In genomic region chr22:19730141-19730661, GRCh38 we compare ENCODE assay signal across 12 cellular contexts. TPM values are rescaled to one million over a fixed set of nuclear protein-coding genes. Genes with fewer than 3 reads are reported as not detected.
DNase-seq lines count a peak whose midpoint lies in the region; ATAC-seq, FAIRE-seq and TF ChIP-seq lines count a peak whose summit lies in the region.
"Had no signal": no experiment of that assay in that cellular context is flagged by ENCODE, and none has a peak within 500 bp of the region (broad histone marks: within the 10 kb centered on the region; RNA-seq: fewer than 3 reads in every experiment).

No MANE protein-coding gene starts in this region.

- H3K4me3 ChIP-seq in AG04450 (ENCODE audit: low read depth, low read length) (no peak overlapping the region), KMS-11 (IDR thresholded peaks at IDR 0.05; ENCODE audit: insufficient read depth, low read depth, low read length) (no peak overlapping the region), K562 (no peak overlapping the region), small intestine (ENCODE audit: low read depth in 1 of 2, low read length in 2 of 2) (no peak overlapping the region)

- no peaks in the 10 kb centered on the region for H4K20me1 ChIP-seq in KMS-11 (ENCODE audit: insufficient read depth)
- H4K20me1 ChIP-seq in K562 (replicated peaks; ENCODE audit: control insufficient read depth, insufficient read depth, low read length), result peaks cover 11% of the 10 kb centered on the region; the same call in 1 of the 2 replicates

- WGBS in K562 (ENCODE audit: insufficient coverage, low coverage, missing lambda C conversion rate), result 57% methylated on average over 13 of the region's 13 CpGs
- WGBS in small intestine, 3 donors, result 56 to 64% (median 62%) methylated on average over 13 of the region's 13 CpGs

- H3K4me1 Mint-ChIP-seq in natural killer cell, result peaks cover 0 to 7% of the 10 kb centered on the region in 2 donors

- DNase-seq in AG04450 (ENCODE audit: low read depth, low spot score) (no peak), K562 (ENCODE audit: extremely low read depth in 1 of 4, low spot score in 3 of 4) (no peak), natural killer cell (no peak), retina (no peak), small intestine (no peak), NCI-H146 treated with DMSO at 0.1 percent for 48 hours (lab: John Stamatoyannopoulos, UW; ENCODE audit: unreplicated experiment) (no peak)
- DNase-seq: NCI-H2081 treated with DMSO at 0.1 percent for 48 hours had no signal

- H3K9ac ChIP-seq in KMS-11 (no peak overlapping the region), K562 (ENCODE audit: insufficient read depth in 1 of 2, low read depth in 2 of 2, low read length in 2 of 2) (peak overlapping the region; percentile 47 to 87; a peak in 3 of 4 replicates)

- H3K36me3 ChIP-seq in KMS-11 (ENCODE audit: insufficient read depth) (no peaks in the 10 kb centered on the region), K562 (ENCODE audit: control insufficient read depth, insufficient read depth, low read length) (no peaks in the 10 kb centered on the region), small intestine (ENCODE audit: control insufficient read depth in 2 of 2, insufficient read depth in 2 of 2, low read length in 2 of 2) (no peaks in the 10 kb centered on the region)
- H3K36me3 ChIP-seq: tibial nerve had no signal

- ATAC-seq in K562 (no peak), natural killer cell (peak; percentile 8 to 13 (median 11)), HG02870 (IDR thresholded peaks at IDR 0.05; ENCODE audit: unreplicated experiment) (no peak)

- H3K27ac ChIP-seq in AG04450 (ENCODE audit: low read depth, low read length) (peak overlapping the region; percentile 31), KMS-11 (no peak overlapping the region), K562 (ENCODE audit: extremely low read depth, low read depth, low read length) (peak overlapping the region; percentile 6; the same call in 2 of the 3 replicates), small intestine (ENCODE audit: low read depth in 1 of 2, low read length in 1 of 2) (no peak overlapping the region)
- H3K27ac ChIP-seq: tibial nerve had no signal

- H3K4me3 Mint-ChIP-seq in natural killer cell, result no peak overlapping the region

- peak overlapping the region; percentile 42 for H3K4me2 ChIP-seq in KMS-11
- peak overlapping the region; percentile 82 for H3K4me2 ChIP-seq in K562 (ENCODE audit: insufficient read depth, low read length)

- intact Hi-C loops in K562 (cut with micrococcal nuclease), result loop anchor here (1.0 to 5.0 kb wide), 8 partner anchors 37 to 399 kb away; partner anchors contain the start of genes GNB1L, RANBP1, RTL10 and TRMT2A
- intact Hi-C loops in natural killer cell (cut with micrococcal nuclease), result loop anchor here (1.0 kb wide), 1 partner anchor 180 kb away; no protein-coding TSS in a partner anchor

- H3K27me3 ChIP-seq in AG04450 (ENCODE audit: control insufficient read depth, insufficient read depth, low read length) (no peaks in the 10 kb centered on the region), KMS-11 (ENCODE audit: insufficient read depth, low read depth) (peaks cover 9% of the 10 kb centered on the region; the same call in 1 of the 2 replicates), K562 (ENCODE audit: control insufficient read depth in 2 of 2, insufficient read depth in 2 of 2, low read length in 2 of 2) (peaks cover 0 to 16% of the 10 kb centered on the region in 2 experiments; a peak in 3 of 5 replicates), small intestine (ENCODE audit: control insufficient read depth in 2 of 2, insufficient read depth in 2 of 2, low read length in 2 of 2) (peaks cover 1 to 3% of the 10 kb centered on the region in 2 donors)

- H3K9me3 ChIP-seq in AG04450 (ENCODE audit: control insufficient read depth, insufficient read depth, low read length) (peaks cover 17% of the 10 kb centered on the region; the same call in 1 of the 2 replicates), K562 (replicated peaks; ENCODE audit: control insufficient read depth, insufficient read depth, low read depth, low read length) (no peaks in the 10 kb centered on the region), small intestine (ENCODE audit: control insufficient read depth, low read depth) (no peaks in the 10 kb centered on the region)
- H3K9me3 ChIP-seq: tibial nerve had no signal

- no peak for TF ChIP-seq RAD21 in K562 (CRISPR knock-in tag; conservative IDR thresholded peaks at IDR 0.05 in 1 of 2, IDR thresholded peaks at IDR 0.05 in 1 of 2)

- H2AFZ ChIP-seq in KMS-11 (ENCODE audit: low read depth) (peak overlapping the region; percentile 64; the same call in 1 of the 2 replicates), K562 (ENCODE audit: low read depth, low read length) (peak overlapping the region; percentile 95)

- H3K4me1 ChIP-seq in KMS-11 (ENCODE audit: low read depth, poor library complexity, severe bottlenecking), result no peaks in the 10 kb centered on the region
- H3K4me1 ChIP-seq in K562 (replicated peaks in 1 of 2; ENCODE audit: control insufficient read depth in 2 of 2, insufficient read depth in 2 of 2, low read length in 2 of 2), result peaks cover 11 to 61% of the 10 kb centered on the region in 2 experiments
- no peaks in the 10 kb centered on the region for H3K4me1 ChIP-seq in small intestine (ENCODE audit: control insufficient read depth in 2 of 2, insufficient read depth in 1 of 2, low read depth in 1 of 2, low read length in 1 of 2)

- H3K9me3 Mint-ChIP-seq in natural killer cell, result no peaks in the 10 kb centered on the region
- H3K9me3 Mint-ChIP-seq: activated T-cell treated with anti-CD3 and anti-CD28 coated beads, Interleukin-2, amount 50 U/mL, for 4 hours had no signal

- TF ChIP-seq EP300 in K562 (IDR thresholded peaks at IDR 0.05; ENCODE audit: low read length), result no peak

- no peaks in the 10 kb centered on the region for H3K36me3 Mint-ChIP-seq in natural killer cell

- in situ Hi-C loops in K562 (cut with MboI), result loop anchor here (5.0 kb wide), 1 partner anchor 182 kb away; no protein-coding TSS in a partner anchor

- H3K9me1 ChIP-seq in K562 (ENCODE audit: control insufficient read depth, insufficient read depth, low read length), result peaks cover 2% of the 10 kb centered on the region

- FAIRE-seq in K562 (lab: Jason Lieb, UNC) (no peak), small intestine (lab: Jason Lieb, UNC) (no peak)

- no peak for TF ChIP-seq POLR2A in K562 (conservative IDR thresholded peaks at IDR 0.05)

- H3K27me3 Mint-ChIP-seq in natural killer cell (ENCODE audit: low read depth in 2 of 2), result peaks cover 3 to 12% of the 10 kb centered on the region in 2 donors

- H3K79me2 ChIP-seq in KMS-11 (ENCODE audit: insufficient read depth, low read depth) (no peaks in the 10 kb centered on the region), K562 (ENCODE audit: control insufficient read depth, insufficient read depth, low read length) (no peaks in the 10 kb centered on the region; the same call in 2 of the 3 replicates)

- peak overlapping the region in 1 of 2 donors; percentile 26 for H3K27ac Mint-ChIP-seq in natural killer cell

- CTCF ChIA-PET in AG04450 (lab: Charles Lee) (interaction anchor here (0.6 to 6.6 kb wide), 38 partner anchors 9 to 1308 kb away, joined by 3 to 133 read pairs (median 4); partner anchors contain the start of genes GNB1L and RTL10), K562 (lab: Yijun Ruan, JAX; ENCODE audit: low intra/inter-chr PET ratio) (interaction anchor here (0.5 to 5.6 kb wide), 16 partner anchors 13 to 399 kb away, joined by 3 to 156 read pairs (median 6); no protein-coding TSS in a partner anchor)

- no TSS peak for BruUV-seq in K562 (replicated peaks; lab: Mats Ljungman, UMichigan)

- no peak for TF ChIP-seq CTCF in AG04450 (IDR thresholded peaks at IDR 0.05; ENCODE audit: low read depth, low read length)
- no peak for TF ChIP-seq CTCF in KMS-11 (conservative IDR thresholded peaks at IDR 0.05; ENCODE audit: low read depth, low read length)
- no peak for TF ChIP-seq CTCF in K562 (IDR thresholded peaks at IDR 0.05 in 2 of 3, conservative IDR thresholded peaks at IDR 0.05 in 1 of 3; ENCODE audit: insufficient read depth in 2 of 3, low read depth in 1 of 3, low read length in 3 of 3)
- TF ChIP-seq CTCF in natural killer cell (IDR thresholded peaks at IDR 0.05), result no peak

- POLR2A ChIA-PET in AG04450 (lab: Yijun Ruan, JAX), result interaction anchor here (1.0 kb wide), 3 partner anchors 175 to 211 kb away, joined by 3 to 6 read pairs (median 4); partner anchors contain the start of genes COMT and TXNRD2
- POLR2A ChIA-PET in K562 (lab: Yijun Ruan, JAX), result interaction anchor here (0.6 to 4.2 kb wide), 38 partner anchors 8 to 683 kb away, joined by 3 to 58 read pairs (median 4); partner anchors contain the start of genes CDC45, GNB1L and RTL10

RNA-seq across cellular contexts. Expression of gene GP1BB, which starts 6.9 kb away (rescaled TPM):
- polyA plus RNA-seq in AG04450 (2011; rRNA removed) (0.20 and 0.60 TPM in 2 replicates), K562 (2011; rRNA removed) (9.2 and 33.6 TPM in 2 replicates), K562 (2014; fragmentation: Illumina TruSeq; extraction: Trizol) (1.6 and 15.2 TPM in 2 replicates), K562 (2014; fragmentation: Nextera tagmentation; extraction: Ambion mirVana) (1 to 10 TPM in 1 of 2 experiments, under 1 TPM in 1; 0.69 to 1.1 TPM), K562 (2014; rRNA removed) (110 and 150 TPM in 2 replicates), small intestine (1 to 10 TPM in 2 of 3 donors, under 1 TPM in 1; 0.67 to 1.4 (median 1.3) TPM)
- 0.28 TPM in 1 of 2 replicates, not detected in the other for polyA minus RNA-seq in AG04450 (2011; rRNA and poly(A)+ RNA removed)
- total RNA-seq in K562 (2011; cell fraction: chromatin; rRNA removed; ENCODE audit: low replicate concordance), result 12.5 and 89.3 TPM in 2 replicates
- total RNA-seq in K562 (2011; cell fraction: nucleolus; rRNA removed), result 145 and 149 TPM in 2 replicates
- 44.7 and 52.3 TPM in 2 replicates for total RNA-seq in K562 (2011; cell fraction: nucleoplasm; rRNA removed)
- total RNA-seq in K562 (2014; rRNA removed) (85.2 and 90.0 TPM in 2 replicates), K562 (2014; rRNA removed; fragmentation: Illumina TruSeq; extraction: Trizol) (2.1 and 2.8 TPM in 2 replicates), K562 (2015; rRNA removed; fragmentation: Illumina TruSeq; extraction: Trizol) (1.6 and 5.2 TPM in 2 replicates), K562 (2021) (139 and 162 TPM in 2 replicates), natural killer cell (1 to 10 TPM in 2 of 3 donors, under 1 TPM in 1; 0.39 to 7.8 (median 4.2) TPM)
- polyA plus RNA-seq in K562 (2011; cell fraction: cytosol; rRNA removed), result 60.0 and 286 TPM in 2 replicates
- polyA plus RNA-seq in K562 (2011; cell fraction: nucleus; rRNA removed), result 103 and 165 TPM in 2 replicates
- 49.9 and 97.0 TPM in 2 replicates for polyA plus RNA-seq in K562 (2012)
- polyA minus RNA-seq in K562 (2011; rRNA and poly(A)+ RNA removed), result 2.4 and 2.8 TPM in 2 replicates
- polyA minus RNA-seq in K562 (2011; cell fraction: cytosol; rRNA and poly(A)+ RNA removed), result 43.2 and 113 TPM in 2 replicates
- 19.4 and 37.3 TPM in 2 replicates for polyA minus RNA-seq in K562 (2011; cell fraction: nucleus; rRNA and poly(A)+ RNA removed)

RNA-seq across cellular contexts. Expression of gene SEPTIN5, which starts 15.9 kb away (rescaled TPM):
- polyA plus RNA-seq in AG04450 (2011; rRNA removed) (13.1 and 15.5 TPM in 2 replicates), K562 (2011; rRNA removed) (119 and 238 TPM in 2 replicates), K562 (2014; fragmentation: Illumina TruSeq; extraction: Trizol) (135 and 164 TPM in 2 replicates), K562 (2014; fragmentation: Nextera tagmentation; extraction: Ambion mirVana) (1 to 10 TPM in 1 of 2 experiments, under 1 TPM in 1; 0.03 to 1.9 TPM), K562 (2014; rRNA removed) (129 and 135 TPM in 2 replicates), small intestine (1 to 10 TPM; 2.2 to 9.9 (median 2.2) TPM)
- 24.2 and 28.9 TPM in 2 replicates for polyA minus RNA-seq in AG04450 (2011; rRNA and poly(A)+ RNA removed)
- total RNA-seq in K562 (2011; cell fraction: chromatin; rRNA removed; ENCODE audit: low replicate concordance), result 625 and 1,610 TPM in 2 replicates
- 538 and 650 TPM in 2 replicates for total RNA-seq in K562 (2011; cell fraction: nucleolus; rRNA removed)
- 407 and 495 TPM in 2 replicates for total RNA-seq in K562 (2011; cell fraction: nucleoplasm; rRNA removed)
- total RNA-seq in K562 (2014; rRNA removed) (116 and 125 TPM in 2 replicates), K562 (2014; rRNA removed; fragmentation: Illumina TruSeq; extraction: Trizol) (92.5 and 94.6 TPM in 2 replicates), K562 (2015; rRNA removed; fragmentation: Illumina TruSeq; extraction: Trizol) (28.1 and 34.9 TPM in 2 replicates), K562 (2021) (177 and 195 TPM in 2 replicates), natural killer cell (1 to 10 TPM in 2 of 3 donors, under 1 TPM in 1; 0.52 to 4.5 (median 1.9) TPM)
- polyA plus RNA-seq in K562 (2011; cell fraction: cytosol; rRNA removed), result 143 and 156 TPM in 2 replicates
- polyA plus RNA-seq in K562 (2011; cell fraction: nucleus; rRNA removed), result 671 and 957 TPM in 2 replicates
- 122 and 123 TPM in 2 replicates for polyA plus RNA-seq in K562 (2012)
- 306 and 458 TPM in 2 replicates for polyA minus RNA-seq in K562 (2011; rRNA and poly(A)+ RNA removed)
- polyA minus RNA-seq in K562 (2011; cell fraction: cytosol; rRNA and poly(A)+ RNA removed), result 83.2 and 205 TPM in 2 replicates
- 284 and 666 TPM in 2 replicates for polyA minus RNA-seq in K562 (2011; cell fraction: nucleus; rRNA and poly(A)+ RNA removed)

RNA-seq across cellular contexts. Expression of gene TBX1, which starts 30.4 kb away (rescaled TPM):
- polyA plus RNA-seq in AG04450 (2011; rRNA removed) (not detected in 2 replicates), K562 (2011; rRNA removed) (2.5 and 9.5 TPM in 2 replicates), K562 (2014; fragmentation: Illumina TruSeq; extraction: Trizol) (8.0 and 12.8 TPM in 2 replicates), K562 (2014; fragmentation: Nextera tagmentation; extraction: Ambion mirVana) (under 1 TPM; 0.07 to 0.11 TPM), K562 (2014; rRNA removed) (14.7 and 17.1 TPM in 2 replicates), small intestine (1 to 10 TPM in 2 of 3 donors, not detected in 1; 1.1 to 4.8 TPM)
- polyA minus RNA-seq in AG04450 (2011; rRNA and poly(A)+ RNA removed), result not detected in 2 replicates
- 31.9 and 90.7 TPM in 2 replicates for total RNA-seq in K562 (2011; cell fraction: chromatin; rRNA removed; ENCODE audit: low replicate concordance)
- 41.9 and 52.4 TPM in 2 replicates for total RNA-seq in K562 (2011; cell fraction: nucleolus; rRNA removed)
- total RNA-seq in K562 (2011; cell fraction: nucleoplasm; rRNA removed), result 40.6 and 47.0 TPM in 2 replicates
- total RNA-seq in K562 (2014; rRNA removed) (8.9 and 14.0 TPM in 2 replicates), K562 (2014; rRNA removed; fragmentation: Illumina TruSeq; extraction: Trizol) (2.1 and 2.6 TPM in 2 replicates), K562 (2015; rRNA removed; fragmentation: Illumina TruSeq; extraction: Trizol) (3.5 and 3.9 TPM in 2 replicates), K562 (2021) (34.2 and 35.0 TPM in 2 replicates), natural killer cell (1 to 10 TPM; 2.0 to 4.6 (median 3.2) TPM)
- 5.8 and 7.7 TPM in 2 replicates for polyA plus RNA-seq in K562 (2011; cell fraction: cytosol; rRNA removed)
- 55.1 and 87.1 TPM in 2 replicates for polyA plus RNA-seq in K562 (2011; cell fraction: nucleus; rRNA removed)
- polyA plus RNA-seq in K562 (2012), result 12.4 and 14.0 TPM in 2 replicates
- polyA minus RNA-seq in K562 (2011; rRNA and poly(A)+ RNA removed), result 2.2 and 5.5 TPM in 2 replicates
- polyA minus RNA-seq in K562 (2011; cell fraction: cytosol; rRNA and poly(A)+ RNA removed), result 5.4 and 22.9 TPM in 2 replicates
- 20.1 and 45.7 TPM in 2 replicates for polyA minus RNA-seq in K562 (2011; cell fraction: nucleus; rRNA and poly(A)+ RNA removed)
- total RNA-seq: activated T-cell treated with anti-CD3 and anti-CD28 coated beads, Interleukin-2, amount 50 U/mL, for 4 hours had no signal
- polyA plus RNA-seq: BJ had no signal

Comparison
In these comparisons a context has a peak if more than half of its experiments do, and no peak if none do; other contexts are left out.
1. H3K27ac ChIP-seq: peak in AG04450 (single experiment) and K562 (single experiment); none in KMS-11 (single experiment) and small intestine (0 of 2).
2. ATAC-seq: peak in natural killer cell (3 of 3); none in K562 (single experiment) and HG02870 (single experiment).